In the genomic region with DNA sequence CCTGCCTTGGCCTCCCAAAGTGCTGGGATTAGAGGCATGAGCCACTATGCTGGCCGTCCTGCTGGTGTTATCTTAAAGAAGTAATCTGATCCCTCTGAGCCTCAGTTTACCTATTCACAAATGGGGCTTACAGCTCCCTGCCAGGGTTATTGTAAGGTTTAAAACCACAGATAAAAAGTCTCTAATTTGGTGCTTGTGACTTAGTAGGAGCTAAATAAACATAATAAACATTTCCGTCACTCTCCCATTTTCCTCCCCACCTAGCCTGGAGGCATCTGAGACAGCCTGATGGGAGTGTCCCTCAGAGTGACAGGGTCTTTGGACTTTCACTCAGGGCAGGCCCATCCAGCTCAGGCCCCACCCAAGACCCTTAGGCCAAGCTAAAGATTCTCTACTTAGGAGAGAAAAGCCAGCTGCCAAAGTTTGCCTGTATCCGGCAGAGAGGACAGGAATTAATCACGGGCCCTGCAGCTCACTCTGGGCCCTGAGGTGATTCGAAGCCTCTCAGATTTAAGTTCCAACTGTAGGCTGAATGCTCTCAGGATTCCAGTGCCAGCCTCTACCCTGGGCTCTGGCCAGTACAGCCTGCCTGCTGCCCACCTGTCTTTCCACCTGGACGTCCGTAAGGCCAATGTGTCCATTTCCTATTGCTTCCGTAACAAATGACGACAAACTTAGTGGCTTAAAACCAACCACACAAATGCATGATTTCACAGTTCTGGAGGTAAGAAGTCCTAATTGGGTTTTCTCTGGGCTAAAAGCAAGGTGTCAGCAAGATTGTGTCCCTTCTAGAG, we compare ENCODE assay signal across 13 cellular contexts. TPM values are rescaled to one million over a fixed set of nuclear protein-coding genes. Genes with fewer than 3 reads are reported as not detected.
DNase-seq lines count a peak whose midpoint lies in the region; ATAC-seq and TF ChIP-seq lines count a peak whose summit lies in the region.
"Had no signal": no experiment of that assay in that cellular context is flagged by ENCODE, and none has a peak within 500 bp of the region (broad histone marks: within the 10 kb centered on the region; RNA-seq: fewer than 3 reads in every experiment).

No MANE protein-coding gene starts in this region.

- TF ChIP-seq CTCF in GM10248 (IDR thresholded peaks at IDR 0.05; ENCODE audit: control extremely low read depth, extremely low read depth, low read depth, missing control alignments) (no peak), stomach (IDR thresholded peaks at IDR 0.05) (no peak)

- no peak overlapping the region for H3K27ac ChIP-seq in stomach

- POLR2A ChIA-PET in HEK293T (lab: Yijun Ruan, JAX) (interaction anchor here (1.0 to 1.2 kb wide), 2 partner anchors 21 to 25 kb away, joined by 3 read pairs; a partner anchor contains a TSS), GM10248 (lab: Yijun Ruan, JAX) (no interaction called here)

- TF ChIP-seq EP300 in stomach (IDR thresholded peaks at IDR 0.05): no peak

- no peak overlapping the region for H3K4me3 ChIP-seq in stomach
- H3K4me3 ChIP-seq: A549, HAP-1 had no signal

- no peak for ATAC-seq in GM21447 (IDR thresholded peaks at IDR 0.05; ENCODE audit: unreplicated experiment)
- ATAC-seq: A549; CD8-positive, alpha-beta T cell; HepG2 had no signal

- H3K36me3 ChIP-seq in stomach: no peaks in the 10 kb centered on the region
- H3K36me3 ChIP-seq: HAP-1 had no signal

- no peak for TF ChIP-seq POLR2A in stomach (IDR thresholded peaks at IDR 0.05)

- intact Hi-C loops in stomach (cut with DNase I; ENCODE audit: low total_unique reads): no loop called here

- H3K27me3 ChIP-seq in stomach: no peaks in the 10 kb centered on the region

- CTCF ChIA-PET in HEK293T (lab: Yijun Ruan, JAX): no interaction called here
- CTCF ChIA-PET in GM10248 (lab: Yijun Ruan, JAX): interaction anchor here (0.9 to 1.4 kb wide), 3 partner anchors 11 to 71 kb away, joined by 3 to 7 read pairs (median 3); no protein-coding TSS in a partner anchor

- H3K9me3 ChIP-seq in stomach: no peaks in the 10 kb centered on the region
- H3K9me3 ChIP-seq: A549, HAP-1 had no signal

- 88 to 94% (median 89%) methylated on average over 9 of the region's 9 CpGs for WGBS in stomach, 5 donors

- H3K4me1 ChIP-seq in stomach: no peaks in the 10 kb centered on the region
- H3K4me1 ChIP-seq: A549, HAP-1 had no signal

- no peak for DNase-seq in HEK293T (ENCODE audit: extremely low spot score)
- DNase-seq in cerebellar cortex (ENCODE audit: low spot score): peak; percentile 88
- DNase-seq in mesenteric fat pad (ENCODE audit: low spot score): peak; percentile 22
- DNase-seq in DMS 273 treated with DMSO at 0.1 percent for 48 hours (lab: John Stamatoyannopoulos, UW): no peak
- DNase-seq in GM10248 (ENCODE audit: extremely low spot score): no peak
- no peak for DNase-seq in stomach
- DNase-seq: CD8-positive, alpha-beta T cell; COR-L47; DMS53 had no signal

TF ChIP-seq in HEK293T, 16 proteins besides CTCF, POLR2A, EP300 and RAD21:
- no peak for TF ChIP-seq L3MBTL2 (conservative IDR thresholded peaks at IDR 0.05)
- TF ChIP-seq, protein P1, sequence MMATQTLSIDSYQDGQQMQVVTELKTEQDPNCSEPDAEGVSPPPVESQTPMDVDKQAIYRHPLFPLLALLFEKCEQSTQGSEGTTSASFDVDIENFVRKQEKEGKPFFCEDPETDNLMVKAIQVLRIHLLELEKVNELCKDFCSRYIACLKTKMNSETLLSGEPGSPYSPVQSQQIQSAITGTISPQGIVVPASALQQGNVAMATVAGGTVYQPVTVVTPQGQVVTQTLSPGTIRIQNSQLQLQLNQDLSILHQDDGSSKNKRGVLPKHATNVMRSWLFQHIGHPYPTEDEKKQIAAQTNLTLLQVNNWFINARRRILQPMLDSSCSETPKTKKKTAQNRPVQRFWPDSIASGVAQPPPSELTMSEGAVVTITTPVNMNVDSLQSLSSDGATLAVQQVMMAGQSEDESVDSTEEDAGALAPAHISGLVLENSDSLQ (IDR thresholded peaks at IDR 0.05): 0 out of 2 replicates have a peak, but pooled peaks have one; percentile 5
TF ChIP-seq in HEK293T: peak in this region for 1.

RNA-seq across cellular contexts. Expression of a gene that starts 21.8 kb away (rescaled TPM):
- total RNA-seq in mesenteric fat pad (32.4 TPM), stomach (10 to 100 TPM in 3 of 5 donors, 1 to 10 TPM in 1, under 1 TPM in 1; 0.58 to 22.3 (median 10.7) TPM)
- 10 to 100 TPM in 2 of 3 donors, 1 to 10 TPM in 1; 9.9 to 23.2 (median 10.4) TPM for polyA plus RNA-seq in stomach

Comparison
In these comparisons a context has a peak if more than half of its experiments do, and no peak if none do; other contexts are left out.
1. DNase-seq: peak in cerebellar cortex (single experiment) and mesenteric fat pad (single experiment); none in HEK293T (single experiment), DMS 273 treated with DMSO at 0.1 percent for 48 hours (single experiment), GM10248 (single experiment) and stomach (single experiment).